ENCODE assay signal across 22 cellular contexts in the genomic region with DNA sequence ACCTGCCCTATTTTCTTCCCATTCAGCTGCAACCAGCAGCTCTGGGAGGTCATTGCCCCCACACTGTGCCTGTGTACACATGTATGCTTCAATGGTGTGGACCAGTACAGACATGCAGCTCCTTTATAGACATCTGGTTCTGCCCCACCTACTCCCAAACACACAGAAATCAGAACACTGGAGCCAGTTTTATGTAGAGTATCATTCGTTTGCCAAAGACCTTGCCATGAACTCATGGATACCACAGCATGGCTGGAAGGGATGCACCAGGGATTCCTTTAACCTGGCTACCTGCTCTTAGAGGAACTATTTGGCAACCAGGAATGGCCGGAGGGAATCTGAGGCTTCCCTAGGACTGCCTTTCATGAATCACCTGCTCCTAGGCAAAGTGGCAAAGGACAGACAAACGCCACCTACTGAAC.
DNase-seq lines count a peak whose midpoint lies in the region; ATAC-seq and TF ChIP-seq lines count a peak whose summit lies in the region.
"Had no signal": no experiment of that assay in that cellular context is flagged by ENCODE, and none has a peak within 500 bp of the region (broad histone marks: within the 10 kb centered on the region; RNA-seq: fewer than 3 reads in every experiment).

No MANE protein-coding gene starts in this region.

- peaks cover 71% of the 10 kb centered on the region for H3K4me1 ChIP-seq in ACC112 (ENCODE audit: control insufficient read depth, insufficient read depth, low read length, unreplicated experiment)
- peaks cover 78 to 93% (median 85%) of the 10 kb centered on the region in 4 donors for H3K4me1 ChIP-seq in esophagus muscularis mucosa
- peaks cover 38 to 53% of the 10 kb centered on the region in 2 experiments for H3K4me1 ChIP-seq in trophoblast cell (ENCODE audit: control insufficient read depth in 1 of 2, insufficient read depth in 2 of 2, low read length in 2 of 2)

- no peak overlapping the region for H2BK120ac ChIP-seq in trophoblast cell (ENCODE audit: insufficient read depth, low read length, poor library complexity)

- H3K9me3 Mint-ChIP-seq in immature natural killer cell, result no peaks in the 10 kb centered on the region
- H3K9me3 Mint-ChIP-seq: activated CD4-positive, alpha-beta memory T cell treated with anti-CD3 and anti-CD28 coated beads for 36 hours; activated naive CD4-positive, alpha-beta T cell treated with anti-CD3 and anti-CD28 coated beads, Interleukin-2, amount 10 ng/mL, durations not matched to agents 7 days and 5 days; nephron progenitor cell had no signal

- H3K9ac ChIP-seq in trophoblast cell (ENCODE audit: low read length), result peak overlapping the region; percentile 20

- DNase-seq in NCI-H1694 treated with DMSO at 0.1 percent for 48 hours (lab: John Stamatoyannopoulos, UW) (peak; percentile 62), esophagus muscularis mucosa (ENCODE audit: extremely low spot score) (no peak), trophoblast cell (peak; percentile 94 to 98), immature natural killer cell (no peak)
- DNase-seq in activated T-cell treated with anti-CD3 and anti-CD28 coated beads, Interleukin-2, amount 50 U/mL, for 48 hours, result no peak
- DNase-seq: activated CD4-positive, alpha-beta memory T cell treated with anti-CD3 and anti-CD28 coated beads for 36 hours; activated naive CD4-positive, alpha-beta T cell treated with anti-CD3 and anti-CD28 coated beads, Interleukin-2, amount 10 ng/mL, durations not matched to agents 7 days and 5 days; activated T-cell treated with anti-CD3 and anti-CD28 coated beads, Interleukin-2, amount 50 U/mL, for 1 hour; CD8-positive, alpha-beta memory T cell; colonic mucosa; mesendoderm; MG63; NCI-H187 treated with DMSO at 0.1 percent for 48 hours; NCI-H748 treated with DMSO at 0.1 percent for 48 hours; nephron progenitor cell; retina; stimulated activated naive CD4-positive, alpha-beta T cell; uterus had no signal

- H4K12ac ChIP-seq in trophoblast cell (ENCODE audit: low read depth, low read length), result no peak overlapping the region

- TF ChIP-seq EP300 in esophagus muscularis mucosa (IDR thresholded peaks at IDR 0.05), result no peak

- H4K91ac ChIP-seq in trophoblast cell (ENCODE audit: low read depth, low read length), result no peak overlapping the region

- intact Hi-C loops in esophagus muscularis mucosa (cut with DNase I), result loop anchor here (5.0 kb wide), 1 partner anchor 65 kb away; no protein-coding TSS in a partner anchor

- H3K27me3 ChIP-seq in ACC112 (ENCODE audit: insufficient read depth, low read length) (no peaks in the 10 kb centered on the region), esophagus muscularis mucosa (no peaks in the 10 kb centered on the region), trophoblast cell (ENCODE audit: insufficient read depth, low read length) (no peaks in the 10 kb centered on the region)
- H3K27me3 ChIP-seq: colonic mucosa, MG63, Peyer's patch, uterus had no signal

- no peak overlapping the region for H3K27ac Mint-ChIP-seq in immature natural killer cell
- H3K27ac Mint-ChIP-seq: activated CD4-positive, alpha-beta memory T cell treated with anti-CD3 and anti-CD28 coated beads for 36 hours; activated naive CD4-positive, alpha-beta T cell treated with anti-CD3 and anti-CD28 coated beads, Interleukin-2, amount 10 ng/mL, durations not matched to agents 7 days and 5 days; nephron progenitor cell had no signal

- no peaks in the 10 kb centered on the region for H3K36me3 Mint-ChIP-seq in immature natural killer cell
- H3K36me3 Mint-ChIP-seq: activated CD4-positive, alpha-beta memory T cell treated with anti-CD3 and anti-CD28 coated beads for 36 hours; activated naive CD4-positive, alpha-beta T cell treated with anti-CD3 and anti-CD28 coated beads, Interleukin-2, amount 10 ng/mL, durations not matched to agents 7 days and 5 days; CD8-positive, alpha-beta memory T cell had no signal

- H3K14ac ChIP-seq in trophoblast cell (ENCODE audit: low read length), result no peak overlapping the region

- WGBS in esophagus muscularis mucosa, result 93% methylated on average over 2 of the region's 3 CpGs
- WGBS in trophoblast cell (ENCODE audit: extremely low coverage, insufficient coverage, insufficient read length), result no CpG with 5 or more reads among the region's 3 CpGs

- peaks cover 20% of the 10 kb centered on the region for H3K79me1 ChIP-seq in trophoblast cell (ENCODE audit: low read length)

- no peak overlapping the region for H2BK5ac ChIP-seq in trophoblast cell (ENCODE audit: low read depth, low read length, poor library complexity)

- no peak overlapping the region for H3K4me2 ChIP-seq in trophoblast cell (ENCODE audit: low read length)

- H3K18ac ChIP-seq in trophoblast cell (ENCODE audit: low read length), result no peak overlapping the region

- no peak for ATAC-seq in GM19351 (IDR thresholded peaks at IDR 0.05; ENCODE audit: unreplicated experiment)
- ATAC-seq in GM21360 (IDR thresholded peaks at IDR 0.05; ENCODE audit: unreplicated experiment), result no peak

- H2BK12ac ChIP-seq in trophoblast cell (ENCODE audit: low read length), result no peak overlapping the region

- peaks cover 0 to 2% (median 0%) of the 10 kb centered on the region in 3 donors for H3K27me3 Mint-ChIP-seq in immature natural killer cell (ENCODE audit: low read depth in 3 of 3)
- H3K27me3 Mint-ChIP-seq: activated CD4-positive, alpha-beta memory T cell treated with anti-CD3 and anti-CD28 coated beads for 36 hours; activated naive CD4-positive, alpha-beta T cell treated with anti-CD3 and anti-CD28 coated beads, Interleukin-2, amount 10 ng/mL, durations not matched to agents 7 days and 5 days had no signal

- H3K4me3 ChIP-seq in ACC112 (ENCODE audit: low read depth, low read length) (no peak overlapping the region), esophagus muscularis mucosa (no peak overlapping the region), trophoblast cell (ENCODE audit: low read depth, low read length) (no peak overlapping the region)
- H3K4me3 ChIP-seq: colonic mucosa, MG63, Peyer's patch, uterus had no signal

- no peak overlapping the region for H4K8ac ChIP-seq in trophoblast cell (ENCODE audit: low read depth, low read length)

- peaks cover 5% of the 10 kb centered on the region; the same call in 1 of the 2 replicates for H3K36me3 ChIP-seq in ACC112 (ENCODE audit: insufficient read depth, low read length)
- H3K36me3 ChIP-seq in esophagus muscularis mucosa, result no peaks in the 10 kb centered on the region
- H3K36me3 ChIP-seq in trophoblast cell (ENCODE audit: control insufficient read depth in 1 of 2, insufficient read depth in 2 of 2, low read length in 2 of 2), result no peaks in the 10 kb centered on the region
- H3K36me3 ChIP-seq: colonic mucosa, MG63, Peyer's patch, uterus had no signal

- H3K27ac ChIP-seq in ACC112 (ENCODE audit: low read depth, low read length) (peak overlapping the region; percentile 99), esophagus muscularis mucosa (replicated peaks in 1 of 4) (peak overlapping the region; percentile 76 to 81 (median 78)), trophoblast cell (ENCODE audit: low read depth, low read length) (no peak overlapping the region)
- H3K27ac ChIP-seq: colonic mucosa had no signal

- H3K9me3 ChIP-seq in esophagus muscularis mucosa (no peaks in the 10 kb centered on the region), trophoblast cell (ENCODE audit: insufficient read depth, low read depth, low read length) (no peaks in the 10 kb centered on the region)
- H3K9me3 ChIP-seq: colonic mucosa, MG63, Peyer's patch, uterus had no signal

- H3K23ac ChIP-seq in trophoblast cell (ENCODE audit: low read length), result peak overlapping the region; percentile 34

- H3K79me2 ChIP-seq in ACC112 (ENCODE audit: control insufficient read depth, insufficient read depth, low read length, unreplicated experiment) (peaks cover 72% of the 10 kb centered on the region), trophoblast cell (ENCODE audit: control insufficient read depth, insufficient read depth, low read length, poor library complexity) (peaks cover 10% of the 10 kb centered on the region)

- no peak for TF ChIP-seq CTCF in esophagus muscularis mucosa (IDR thresholded peaks at IDR 0.05)

- TF ChIP-seq POLR2A in esophagus muscularis mucosa (IDR thresholded peaks at IDR 0.05; ENCODE audit: low read depth), result no peak

- peak overlapping the region; percentile 2 for H3K4ac ChIP-seq in trophoblast cell (ENCODE audit: low read depth, low read length)

- H3K4me1 Mint-ChIP-seq in immature natural killer cell, result peaks cover 5 to 6% of the 10 kb centered on the region in 2 donors
- H3K4me1 Mint-ChIP-seq: activated naive CD4-positive, alpha-beta T cell treated with anti-CD3 and anti-CD28 coated beads, Interleukin-2, amount 10 ng/mL, durations not matched to agents 7 days and 5 days; CD8-positive, alpha-beta memory T cell had no signal

- no peak overlapping the region for H3K4me3 Mint-ChIP-seq in immature natural killer cell
- H3K4me3 Mint-ChIP-seq: activated CD4-positive, alpha-beta memory T cell treated with anti-CD3 and anti-CD28 coated beads for 36 hours; activated naive CD4-positive, alpha-beta T cell treated with anti-CD3 and anti-CD28 coated beads, Interleukin-2, amount 10 ng/mL, durations not matched to agents 7 days and 5 days; CD8-positive, alpha-beta memory T cell; nephron progenitor cell had no signal

- no peak overlapping the region for H2AK5ac ChIP-seq in trophoblast cell (ENCODE audit: low read length)

- H2AFZ ChIP-seq in ACC112 (ENCODE audit: low read length, unreplicated experiment) (no peak overlapping the region), trophoblast cell (ENCODE audit: insufficient read depth, low read length, poor library complexity) (no peak overlapping the region)

Comparison
In these comparisons a context has a peak if more than half of its experiments do, and no peak if none do; other contexts are left out.
1. DNase-seq: peak in NCI-H1694 treated with DMSO at 0.1 percent for 48 hours (single experiment) and trophoblast cell (2 of 2); none in esophagus muscularis mucosa (single experiment), activated T-cell treated with anti-CD3 and anti-CD28 coated beads, Interleukin-2, amount 50 U/mL, for 48 hours (0 of 2) and immature natural killer cell (0 of 3).